Comparison of ENCODE assay signal across 13 cellular contexts in genomic region chr19:36256853-36257511, GRCh38. TPM values are rescaled to one million over a fixed set of nuclear protein-coding genes. Genes with fewer than 3 reads are reported as not detected.
DNase-seq lines count a peak whose midpoint lies in the region; ATAC-seq and TF ChIP-seq lines count a peak whose summit lies in the region.
"Had no signal": no experiment of that assay in that cellular context is flagged by ENCODE, and none has a peak within 500 bp of the region (broad histone marks: within the 10 kb centered on the region; RNA-seq: fewer than 3 reads in every experiment).

No MANE protein-coding gene starts in this region.

- H3K27ac ChIP-seq in right lobe of liver (peak overlapping the region in 1 of 3 donors; percentile 29), stomach smooth muscle (ENCODE audit: low read length) (no peak overlapping the region)
- H3K27ac ChIP-seq: KMS-11 had no signal

- intact Hi-C loops in right lobe of liver (cut with DNase I) = no loop called here

- DNase-seq in H7 = peak; percentile 20
- peak; percentile 29 for DNase-seq in cerebellum (ENCODE audit: low spot score)
- no peak for DNase-seq in right lobe of liver
- no peak for DNase-seq in HK-2 (ENCODE audit: unreplicated experiment)
- DNase-seq in nucleus accumbens (lab: John Stamatoyannopoulos, UW) = no peak
- DNase-seq in NOMO-1 treated with DMSO at 0.1 percent for 48 hours (lab: John Stamatoyannopoulos, UW; ENCODE audit: unreplicated experiment) = no peak
- DNase-seq: Caco-2, NCI-H82, T-cell had no signal

- no peaks in the 10 kb centered on the region for H3K36me3 ChIP-seq in H7 (replicated peaks; ENCODE audit: control insufficient read depth, insufficient read depth, low read length)
- H3K36me3 ChIP-seq in right lobe of liver = no peaks in the 10 kb centered on the region
- H3K36me3 ChIP-seq in stomach smooth muscle (ENCODE audit: control insufficient read depth in 2 of 2, insufficient read depth in 2 of 2, low read length in 2 of 2) = no peaks in the 10 kb centered on the region

- whole genome bisulfite sequencing in right lobe of liver (ENCODE audit: insufficient coverage, low coverage, low lambda C conversion rate, missing lambda C conversion rate) = 20% methylated on average over 2 of the region's 42 CpGs

- H3K4me1 ChIP-seq in right lobe of liver = no peaks in the 10 kb centered on the region
- H3K4me1 ChIP-seq in stomach smooth muscle (ENCODE audit: control insufficient read depth, insufficient read depth, low read length) = peaks cover 3% of the 10 kb centered on the region
- H3K4me1 ChIP-seq: Caco-2 had no signal

- no peak for TF ChIP-seq POLR2A in right lobe of liver (IDR thresholded peaks at IDR 0.05)

- H3K9me3 ChIP-seq in right lobe of liver (no peaks in the 10 kb centered on the region), stomach smooth muscle (ENCODE audit: control insufficient read depth in 2 of 2, low read length in 2 of 2) (no peaks in the 10 kb centered on the region)
- H3K9me3 ChIP-seq: Caco-2 had no signal

- ATAC-seq in right lobe of liver = no peak
- no peak for ATAC-seq in GM18861 (IDR thresholded peaks at IDR 0.05; ENCODE audit: unreplicated experiment)
- ATAC-seq: stimulated activated memory B cell treated with anti-CD40 and anti-IgM and Interleukin-4, amounts not matched to agents 10 μg/mL and 1 μg/mL and 100 μg/mL, for 72 hours; T-cell had no signal

- H3K27me3 ChIP-seq in H7 (ENCODE audit: control insufficient read depth, insufficient read depth, low read length) = no peaks in the 10 kb centered on the region; the same call in 1 of the 2 replicates
- H3K27me3 ChIP-seq in right lobe of liver = no peaks in the 10 kb centered on the region
- no peaks in the 10 kb centered on the region for H3K27me3 ChIP-seq in stomach smooth muscle (ENCODE audit: control insufficient read depth in 1 of 2, insufficient read depth in 2 of 2, low read length in 2 of 2)

- H3K4me3 ChIP-seq in H7 (ENCODE audit: insufficient read depth, low read depth, low read length) (peak overlapping the region; percentile 49; the same call in 1 of the 2 replicates), right lobe of liver (peak overlapping the region in 2 of 3 donors; percentile 27 to 42), stomach smooth muscle (ENCODE audit: low read length in 2 of 2) (peak overlapping the region; percentile 60 to 72)

- peak overlapping the region; percentile 51 to 62 for H3K9ac ChIP-seq in stomach smooth muscle (ENCODE audit: low read length in 2 of 2)
- H3K9ac ChIP-seq: KMS-11 had no signal

- no peak for TF ChIP-seq CTCF in right lobe of liver (IDR thresholded peaks at IDR 0.05)

RNA-seq across cellular contexts. Expression of gene ZNF146, which starts 42.1 kb away (rescaled TPM):
- 156 and 219 TPM in 2 replicates for total RNA-seq in H7 (2014; rRNA removed; shearing (Covaris generic))
- total RNA-seq in cerebellum = 83.1 TPM
- total RNA-seq in right lobe of liver = 10 to 100 TPM; 16.2 to 33.0 (median 27.0) TPM

RNA-seq across cellular contexts. Expression of gene ZNF565, which starts 42.5 kb away (rescaled TPM):
- total RNA-seq in H7 (2014; rRNA removed; shearing (Covaris generic)) = 2.6 and 4.4 TPM in 2 replicates
- 14.6 TPM for total RNA-seq in cerebellum
- total RNA-seq in right lobe of liver = 1 to 10 TPM in 5 of 6 experiments, under 1 TPM in 1; 0.37 to 3.6 (median 2.2) TPM

Comparison
In these comparisons a context has a peak if more than half of its experiments do, and no peak if none do; other contexts are left out.
1. DNase-seq: peak in H7 (single experiment) and cerebellum (single experiment); none in right lobe of liver (0 of 3), HK-2 (single experiment), nucleus accumbens (0 of 56) and NOMO-1 treated with DMSO at 0.1 percent for 48 hours (single experiment).
2. Peak in every context shown above with its lines, with median percentiles within 50 percentile points of each other: H3K4me3 ChIP-seq.